8 cellular contexts compared by ENCODE assay signal in genomic region chr19:48674921-48675824, GRCh38. TPM values are rescaled to one million over a fixed set of nuclear protein-coding genes. Genes with fewer than 3 reads are reported as not detected.
DNase-seq lines count a peak whose midpoint lies in the region; ATAC-seq lines count a peak whose summit lies in the region.

No MANE protein-coding gene starts in this region.

- peak overlapping the region; percentile 3 for H3K4me3 ChIP-seq in rectal smooth muscle tissue (ENCODE audit: low read length)

- no peak overlapping the region for H3K9ac ChIP-seq in rectal smooth muscle tissue (ENCODE audit: low read length)

- H3K27me3 ChIP-seq in rectal smooth muscle tissue (ENCODE audit: control insufficient read depth, insufficient read depth, low read length) = no peaks in the 10 kb centered on the region

- intact Hi-C loops in left ventricle myocardium superior (cut with micrococcal nuclease) = no loop called here

- H3K36me3 ChIP-seq in rectal smooth muscle tissue (ENCODE audit: control insufficient read depth, insufficient read depth, low read length) = no peaks in the 10 kb centered on the region

- peaks cover 4% of the 10 kb centered on the region for H3K4me1 ChIP-seq in rectal smooth muscle tissue (ENCODE audit: control insufficient read depth, insufficient read depth, low read length)

- DNase-seq in GM04504 (ENCODE audit: low read depth) = peak; percentile 54
- DNase-seq in NCI-H146 treated with DMSO at 0.1 percent for 48 hours (lab: John Stamatoyannopoulos, UW; ENCODE audit: unreplicated experiment) = peak; percentile 69
- DNase-seq in T-helper 2 cell = peak; percentile 20 to 77 (median 60)
- DNase-seq in amygdala (lab: John Stamatoyannopoulos, UW) = peak in 55 of 56 donors; percentile 12 to 94 (median 74)
- peak; percentile 84 for DNase-seq in left ventricle myocardium superior

- ATAC-seq in left ventricle myocardium superior (peak; percentile 87), HG03175 (IDR thresholded peaks at IDR 0.05; ENCODE audit: unreplicated experiment) (no peak), HG03439 (IDR thresholded peaks at IDR 0.05; ENCODE audit: unreplicated experiment) (no peak)

- H3K27ac ChIP-seq in rectal smooth muscle tissue (ENCODE audit: low read depth, low read length) = no peak overlapping the region

RNA-seq across cellular contexts. Expression of gene NTN5, which starts 2.4 kb away (rescaled TPM):
- not detected for total RNA-seq in left ventricle myocardium superior

RNA-seq across cellular contexts. Expression of gene FUT2, which starts 20.6 kb away (rescaled TPM):
- total RNA-seq in left ventricle myocardium superior = not detected

RNA-seq across cellular contexts. Expression of gene CA11, which starts 29.2 kb away (rescaled TPM):
- 6.3 TPM for total RNA-seq in left ventricle myocardium superior

RNA-seq across cellular contexts. Expression of gene DBP, which starts 38.0 kb away (rescaled TPM):
- 22.8 TPM for total RNA-seq in left ventricle myocardium superior

RNA-seq across cellular contexts. Expression of gene MAMSTR, which starts 44.4 kb away (rescaled TPM):
- 3.0 TPM for total RNA-seq in left ventricle myocardium superior
